Comparison of ENCODE assay signal across 1 cellular context in genomic region chr5:124628721-124629596, GRCh38.
A peak's percentile ranks its signal among the peaks of the same experiment; 100 is the strongest.
TF ChIP-seq lines count a peak whose summit lies in the region.

No MANE protein-coding gene starts in this region.

TF ChIP-seq in K562, 482 proteins besides CTCF, POLR2A, EP300 and RAD21 (continued from another document and continues in another):
- TF ChIP-seq FOXO4 (CRISPR knock-in tag; IDR thresholded peaks at IDR 0.05) (no peak), MAZ (CRISPR knock-in tag; conservative IDR thresholded peaks at IDR 0.05 in 1 of 2, IDR thresholded peaks at IDR 0.05 in 1 of 2) (peak; percentile 38 to 65; a peak in 1 of 4 replicates), SMARCC2 (IDR thresholded peaks at IDR 0.05; ENCODE audit: low read depth) (peak; percentile 93), NR1H2 (CRISPR knock-in tag; IDR thresholded peaks at IDR 0.05) (no peak), TGIF2 (CRISPR knock-in tag; IDR thresholded peaks at IDR 0.05) (no peak), FOXP4 (CRISPR knock-in tag; IDR thresholded peaks at IDR 0.05; ENCODE audit: borderline replicate concordance) (no peak), SREBF1 (IDR thresholded peaks at IDR 0.05; ENCODE audit: borderline replicate concordance, low read depth, low read length) (0 out of 2 replicates have a peak, but pooled peaks have one; percentile 44), STAT6 (CRISPR knock-in tag; IDR thresholded peaks at IDR 0.05) (0 out of 2 replicates have a peak, but pooled peaks have one; percentile 26), KHSRP (IDR thresholded peaks at IDR 0.05) (no peak), ETV1 (tag; conservative IDR thresholded peaks at IDR 0.05; ENCODE audit: low read depth) (no peak), ZSCAN29 (IDR thresholded peaks at IDR 0.05) (no peak), PML (IDR thresholded peaks at IDR 0.05; ENCODE audit: low read length) (no peak), ZNF436 (CRISPR knock-in tag; IDR thresholded peaks at IDR 0.05) (no peak), MAX (CRISPR knock-in tag; IDR thresholded peaks at IDR 0.05) (peak; percentile 58; the same call in 1 of the 2 replicates), NELFE (IDR thresholded peaks at IDR 0.05; ENCODE audit: insufficient read depth, insufficient read length) (no peak), ZNF277 (CRISPR knock-in tag; IDR thresholded peaks at IDR 0.05; ENCODE audit: borderline replicate concordance) (no peak), FOXJ2 (tag; IDR thresholded peaks at IDR 0.05) (no peak), PRMT5 (CRISPR knock-in tag; IDR thresholded peaks at IDR 0.05) (no peak), RFX7 (CRISPR knock-in tag; IDR thresholded peaks at IDR 0.05) (no peak), SP1 (CRISPR knock-in tag; IDR thresholded peaks at IDR 0.05) (peak; percentile 61; the same call in 1 of the 2 replicates), ZNF311 (CRISPR knock-in tag; IDR thresholded peaks at IDR 0.05) (no peak), ERF (CRISPR knock-in tag; IDR thresholded peaks at IDR 0.05) (no peak), ZC3H8 (IDR thresholded peaks at IDR 0.05) (no peak), SLC30A9 (CRISPR knock-in tag; IDR thresholded peaks at IDR 0.05) (no peak), PHF8 (IDR thresholded peaks at IDR 0.05; ENCODE audit: borderline replicate concordance, low read length) (peak; percentile 9; the same call in 1 of the 2 replicates), NBN (IDR thresholded peaks at IDR 0.05; ENCODE audit: low read depth) (peak; percentile 72; the same call in 1 of the 2 replicates), ZNF551 (CRISPR knock-in tag; IDR thresholded peaks at IDR 0.05) (no peak), NFIC (IDR thresholded peaks at IDR 0.05) (peak; percentile 40; the same call in 1 of the 2 replicates), DDX20 (tag; IDR thresholded peaks at IDR 0.05; ENCODE audit: low read depth) (no peak), E2F6 (IDR thresholded peaks at IDR 0.05; ENCODE audit: borderline replicate concordance in 1 of 2, extremely low read depth in 1 of 2, insufficient read depth in 1 of 2, insufficient read length in 1 of 2, low read depth in 1 of 2, low read length in 1 of 2, poor library complexity in 1 of 2, severe bottlenecking in 1 of 2) (peak in 1 of 2 experiments; percentile 24), CREB1 (IDR thresholded peaks at IDR 0.05) (peak; percentile 62; the same call in 1 of the 2 replicates), CREB1 (CRISPR knock-in tag; IDR thresholded peaks at IDR 0.05) (peak; percentile 49; the same call in 1 of the 2 replicates), HOXB6 (CRISPR knock-in tag; IDR thresholded peaks at IDR 0.05; ENCODE audit: borderline replicate concordance) (no peak), PHTF2 (CRISPR knock-in tag; IDR thresholded peaks at IDR 0.05) (no peak), REST (CRISPR knock-in tag; IDR thresholded peaks at IDR 0.05; ENCODE audit: low read depth) (no peak), ZNF696 (CRISPR knock-in tag; conservative IDR thresholded peaks at IDR 0.05) (no peak), HDAC6 (IDR thresholded peaks at IDR 0.05; ENCODE audit: low read depth, low read length) (no peak), TCF7L2 (IDR thresholded peaks at IDR 0.05; ENCODE audit: low read depth, low read length) (no peak), ZNF212 (CRISPR knock-in tag; IDR thresholded peaks at IDR 0.05) (no peak), ZNF583 (CRISPR knock-in tag; IDR thresholded peaks at IDR 0.05) (no peak), PHB2 (IDR thresholded peaks at IDR 0.05; ENCODE audit: low read depth) (no peak), RUNX1 (IDR thresholded peaks at IDR 0.05; ENCODE audit: low read depth) (peak; percentile 73; the same call in 1 of the 2 replicates), PRPF4 (IDR thresholded peaks at IDR 0.05; ENCODE audit: insufficient read depth, low read depth, low read length, poor library complexity, severe bottlenecking) (no peak), ZNF644 (tag; IDR thresholded peaks at IDR 0.05; ENCODE audit: low read depth) (no peak), ZNF699 (CRISPR knock-in tag; IDR thresholded peaks at IDR 0.05; ENCODE audit: insufficient replicate concordance) (no peak), ZC3H11A (IDR thresholded peaks at IDR 0.05; ENCODE audit: low read depth, low read length) (no peak), ZBTB9 (CRISPR knock-in tag; IDR thresholded peaks at IDR 0.05) (peak; percentile 17; the same call in 1 of the 2 replicates), ZNF12 (CRISPR knock-in tag; IDR thresholded peaks at IDR 0.05) (no peak), ZNF354B (CRISPR knock-in tag; IDR thresholded peaks at IDR 0.05) (no peak), RFX5 (IDR thresholded peaks at IDR 0.05; ENCODE audit: low read depth, low read length) (no peak), NR3C1 (CRISPR knock-in tag; IDR thresholded peaks at IDR 0.05) (no peak), TRIM24 (IDR thresholded peaks at IDR 0.05) (peak in 1 of 2 experiments; percentile 51; a peak in 1 of 4 replicates), GATAD2B (IDR thresholded peaks at IDR 0.05; ENCODE audit: borderline replicate concordance) (peak; percentile 45; the same call in 1 of the 2 replicates), TOE1 (IDR thresholded peaks at IDR 0.05; ENCODE audit: borderline replicate concordance) (peak; percentile 85), TOE1 (CRISPR knock-in tag; IDR thresholded peaks at IDR 0.05; ENCODE audit: borderline replicate concordance, low read depth) (no peak), BRF1 (IDR thresholded peaks at IDR 0.05; ENCODE audit: borderline replicate concordance, extremely low read depth, insufficient read length) (no peak), NCOA1 (IDR thresholded peaks at IDR 0.05; ENCODE audit: low read depth) (peak; percentile 64; the same call in 1 of the 2 replicates), SNIP1 (IDR thresholded peaks at IDR 0.05; ENCODE audit: low read depth) (no peak), ZZZ3 (IDR thresholded peaks at IDR 0.05) (no peak), IFI16 (CRISPR knock-in tag; IDR thresholded peaks at IDR 0.05) (no peak), NR2C1 (IDR thresholded peaks at IDR 0.05) (peak; percentile 69), NR2C1 (tag; IDR thresholded peaks at IDR 0.05) (peak; percentile 66), ZNF431 (CRISPR knock-in tag; IDR thresholded peaks at IDR 0.05) (no peak), FUS (optimal IDR thresholded peaks at IDR 0.05; ENCODE audit: low read depth, low read length) (no peak), FOXP1 (CRISPR knock-in tag; IDR thresholded peaks at IDR 0.05) (no peak), POLR3A (IDR thresholded peaks at IDR 0.05; ENCODE audit: borderline replicate concordance, extremely low read depth, insufficient read depth, insufficient read length) (no peak), CEBPG (CRISPR knock-in tag; IDR thresholded peaks at IDR 0.05) (no peak), CEBPG (tag; conservative IDR thresholded peaks at IDR 0.05 in 1 of 2, IDR thresholded peaks at IDR 0.05 in 1 of 2) (no peak), CCAR2 (IDR thresholded peaks at IDR 0.05; ENCODE audit: low read depth, low read length) (no peak), ESRRA (IDR thresholded peaks at IDR 0.05; ENCODE audit: borderline replicate concordance, low read depth) (peak; percentile 68; the same call in 1 of the 2 replicates), RB1 (IDR thresholded peaks at IDR 0.05; ENCODE audit: low read depth) (peak; percentile 42; the same call in 1 of the 2 replicates), ZNF589 (CRISPR knock-in tag; IDR thresholded peaks at IDR 0.05; ENCODE audit: low read depth) (no peak)
